Comparison of ENCODE assay signal across 8 cellular contexts in genomic region chr20:63216041-63216848, GRCh38. TPM values are rescaled to one million over a fixed set of nuclear protein-coding genes. Genes with fewer than 3 reads are reported as not detected.
A peak's percentile ranks its signal among the peaks of the same experiment; 100 is the strongest.
DNase-seq lines count a peak whose midpoint lies in the region; TF ChIP-seq lines count a peak whose summit lies in the region.

TSS of gene YTHDF1 (minus strand) at chr20:63216131. CDS start at chr20:63215892, 239 bp downstream.

- H3K9me3 ChIP-seq in ES-I3 (ENCODE audit: control insufficient read depth, insufficient read depth, low read length) (no peaks in the 10 kb centered on the region), HAP-1 (no peaks in the 10 kb centered on the region), MG63 (no peaks in the 10 kb centered on the region)

- H3K4me1 Mint-ChIP-seq in nephron progenitor cell: peaks cover 45% of the 10 kb centered on the region
- H3K4me1 Mint-ChIP-seq in stimulated activated naive CD8-positive, alpha-beta T cell treated with anti-CD3 and anti-CD28 coated beads, Interleukin-15, Interleukin-2, amounts not matched to agents 100 ng/mL and 50 ng/mL, for 24 hours (ENCODE audit: low read depth): peaks cover 45% of the 10 kb centered on the region

- peak within 1 kb of the TSS; percentile 96 for H3K27ac Mint-ChIP-seq in nephron progenitor cell
- H3K27ac Mint-ChIP-seq in stimulated activated naive CD8-positive, alpha-beta T cell treated with anti-CD3 and anti-CD28 coated beads, Interleukin-15, Interleukin-2, amounts not matched to agents 100 ng/mL and 50 ng/mL, for 24 hours: peak within 1 kb of the TSS; percentile 96

- H3K36me3 ChIP-seq in ES-I3 (ENCODE audit: insufficient read depth, low read length) (peaks cover 8% of the 10 kb centered on the region; the same call in 1 of the 2 replicates), HAP-1 (replicated peaks) (peaks cover 44% of the 10 kb centered on the region), MG63 (peaks cover 41% of the 10 kb centered on the region)

- H3K4me1 ChIP-seq in ES-I3 (ENCODE audit: insufficient read depth, low read length) (no peaks in the 10 kb centered on the region; the same call in 1 of the 2 replicates), HAP-1 (peaks cover 15% of the 10 kb centered on the region)

- TF ChIP-seq CTCF in fibroblast of the aortic adventitia (IDR thresholded peaks at IDR 0.05; ENCODE audit: insufficient read depth, low read length) (no peak), nephron progenitor cell (IDR thresholded peaks at IDR 0.05) (no peak)

- peaks cover 22% of the 10 kb centered on the region for H3K27me3 Mint-ChIP-seq in nephron progenitor cell (ENCODE audit: low read depth, poor library complexity)
- H3K27me3 Mint-ChIP-seq in stimulated activated naive CD8-positive, alpha-beta T cell treated with anti-CD3 and anti-CD28 coated beads, Interleukin-15, Interleukin-2, amounts not matched to agents 100 ng/mL and 50 ng/mL, for 24 hours: no peaks in the 10 kb centered on the region

- in situ Hi-C loops in HAP-1 (cut with MboI; ENCODE audit: low sequenced_read_pairs): no loop called here

- H3K27me3 ChIP-seq in HAP-1 (ENCODE audit: low read depth): peaks cover 9% of the 10 kb centered on the region; the same call in 1 of the 2 replicates
- no peaks in the 10 kb centered on the region; the same call in 1 of the 2 replicates for H3K27me3 ChIP-seq in MG63

- peak within 1 kb of the TSS; percentile 66 for H3K4me3 ChIP-seq in HAP-1
- H3K4me3 ChIP-seq in MG63: peak within 1 kb of the TSS; percentile 92
- H3K4me3 ChIP-seq in fibroblast of the aortic adventitia (ENCODE audit: low read depth, low read length): peak within 1 kb of the TSS; percentile 80

- peak; percentile 89 to 97 for DNase-seq in HAP-1 (ENCODE audit: low spot score in 2 of 2)
- DNase-seq in MG63: peak; percentile 97
- peak; percentile 98 to 99 for DNase-seq in SHP77 (lab: John Stamatoyannopoulos, UW)
- DNase-seq in activated effector memory CD4-positive, alpha-beta T cell treated with Interleukin-2 at 50 U/mL for 16 hours: peak; percentile 95
- peak; percentile 89 for DNase-seq in fibroblast of the aortic adventitia (ENCODE audit: low read depth)
- DNase-seq in nephron progenitor cell: peak; percentile 95

- peak within 1 kb of the TSS; percentile 96 for H3K4me3 Mint-ChIP-seq in nephron progenitor cell
- peak within 1 kb of the TSS; percentile 92 for H3K4me3 Mint-ChIP-seq in stimulated activated naive CD8-positive, alpha-beta T cell treated with anti-CD3 and anti-CD28 coated beads, Interleukin-15, Interleukin-2, amounts not matched to agents 100 ng/mL and 50 ng/mL, for 24 hours

- peak within 1 kb of the TSS; percentile 89 for H3K9ac ChIP-seq in ES-I3 (ENCODE audit: low read depth, low read length)

- H3K36me3 Mint-ChIP-seq in nephron progenitor cell (ENCODE audit: low read depth): peaks cover 36% of the 10 kb centered on the region
- H3K36me3 Mint-ChIP-seq in stimulated activated naive CD8-positive, alpha-beta T cell treated with anti-CD3 and anti-CD28 coated beads, Interleukin-15, Interleukin-2, amounts not matched to agents 100 ng/mL and 50 ng/mL, for 24 hours (ENCODE audit: low read depth): peaks cover 41% of the 10 kb centered on the region

- no peaks in the 10 kb centered on the region for H3K9me3 Mint-ChIP-seq in nephron progenitor cell
- no peaks in the 10 kb centered on the region for H3K9me3 Mint-ChIP-seq in stimulated activated naive CD8-positive, alpha-beta T cell treated with anti-CD3 and anti-CD28 coated beads, Interleukin-15, Interleukin-2, amounts not matched to agents 100 ng/mL and 50 ng/mL, for 24 hours

RNA-seq across cellular contexts. Expression of gene YTHDF1, which starts in this region (rescaled TPM):
- total RNA-seq in MG63 (2014; rRNA removed; shearing (Covaris generic); ENCODE audit: low replicate concordance): 17.0 and 19.8 TPM in 2 replicates
- total RNA-seq in fibroblast of the aortic adventitia (ENCODE audit: low replicate concordance): 24.8 and 28.6 TPM in 2 replicates

Comparison
In these comparisons a context has a peak if more than half of its experiments do, and no peak if none do; other contexts are left out.
1. Peak in every context shown above with its lines: DNase-seq and H3K4me3 ChIP-seq.